ENCODE assay signal across 1 cellular context in genomic region chr5:133365326-133365725, GRCh38.
TF ChIP-seq lines count a peak whose summit lies in the region.

No MANE protein-coding gene starts in this region.

TF ChIP-seq in H1, 55 proteins besides CTCF, POLR2A, EP300 and RAD21 (continued from another document):
- TF ChIP-seq, protein P1, sequence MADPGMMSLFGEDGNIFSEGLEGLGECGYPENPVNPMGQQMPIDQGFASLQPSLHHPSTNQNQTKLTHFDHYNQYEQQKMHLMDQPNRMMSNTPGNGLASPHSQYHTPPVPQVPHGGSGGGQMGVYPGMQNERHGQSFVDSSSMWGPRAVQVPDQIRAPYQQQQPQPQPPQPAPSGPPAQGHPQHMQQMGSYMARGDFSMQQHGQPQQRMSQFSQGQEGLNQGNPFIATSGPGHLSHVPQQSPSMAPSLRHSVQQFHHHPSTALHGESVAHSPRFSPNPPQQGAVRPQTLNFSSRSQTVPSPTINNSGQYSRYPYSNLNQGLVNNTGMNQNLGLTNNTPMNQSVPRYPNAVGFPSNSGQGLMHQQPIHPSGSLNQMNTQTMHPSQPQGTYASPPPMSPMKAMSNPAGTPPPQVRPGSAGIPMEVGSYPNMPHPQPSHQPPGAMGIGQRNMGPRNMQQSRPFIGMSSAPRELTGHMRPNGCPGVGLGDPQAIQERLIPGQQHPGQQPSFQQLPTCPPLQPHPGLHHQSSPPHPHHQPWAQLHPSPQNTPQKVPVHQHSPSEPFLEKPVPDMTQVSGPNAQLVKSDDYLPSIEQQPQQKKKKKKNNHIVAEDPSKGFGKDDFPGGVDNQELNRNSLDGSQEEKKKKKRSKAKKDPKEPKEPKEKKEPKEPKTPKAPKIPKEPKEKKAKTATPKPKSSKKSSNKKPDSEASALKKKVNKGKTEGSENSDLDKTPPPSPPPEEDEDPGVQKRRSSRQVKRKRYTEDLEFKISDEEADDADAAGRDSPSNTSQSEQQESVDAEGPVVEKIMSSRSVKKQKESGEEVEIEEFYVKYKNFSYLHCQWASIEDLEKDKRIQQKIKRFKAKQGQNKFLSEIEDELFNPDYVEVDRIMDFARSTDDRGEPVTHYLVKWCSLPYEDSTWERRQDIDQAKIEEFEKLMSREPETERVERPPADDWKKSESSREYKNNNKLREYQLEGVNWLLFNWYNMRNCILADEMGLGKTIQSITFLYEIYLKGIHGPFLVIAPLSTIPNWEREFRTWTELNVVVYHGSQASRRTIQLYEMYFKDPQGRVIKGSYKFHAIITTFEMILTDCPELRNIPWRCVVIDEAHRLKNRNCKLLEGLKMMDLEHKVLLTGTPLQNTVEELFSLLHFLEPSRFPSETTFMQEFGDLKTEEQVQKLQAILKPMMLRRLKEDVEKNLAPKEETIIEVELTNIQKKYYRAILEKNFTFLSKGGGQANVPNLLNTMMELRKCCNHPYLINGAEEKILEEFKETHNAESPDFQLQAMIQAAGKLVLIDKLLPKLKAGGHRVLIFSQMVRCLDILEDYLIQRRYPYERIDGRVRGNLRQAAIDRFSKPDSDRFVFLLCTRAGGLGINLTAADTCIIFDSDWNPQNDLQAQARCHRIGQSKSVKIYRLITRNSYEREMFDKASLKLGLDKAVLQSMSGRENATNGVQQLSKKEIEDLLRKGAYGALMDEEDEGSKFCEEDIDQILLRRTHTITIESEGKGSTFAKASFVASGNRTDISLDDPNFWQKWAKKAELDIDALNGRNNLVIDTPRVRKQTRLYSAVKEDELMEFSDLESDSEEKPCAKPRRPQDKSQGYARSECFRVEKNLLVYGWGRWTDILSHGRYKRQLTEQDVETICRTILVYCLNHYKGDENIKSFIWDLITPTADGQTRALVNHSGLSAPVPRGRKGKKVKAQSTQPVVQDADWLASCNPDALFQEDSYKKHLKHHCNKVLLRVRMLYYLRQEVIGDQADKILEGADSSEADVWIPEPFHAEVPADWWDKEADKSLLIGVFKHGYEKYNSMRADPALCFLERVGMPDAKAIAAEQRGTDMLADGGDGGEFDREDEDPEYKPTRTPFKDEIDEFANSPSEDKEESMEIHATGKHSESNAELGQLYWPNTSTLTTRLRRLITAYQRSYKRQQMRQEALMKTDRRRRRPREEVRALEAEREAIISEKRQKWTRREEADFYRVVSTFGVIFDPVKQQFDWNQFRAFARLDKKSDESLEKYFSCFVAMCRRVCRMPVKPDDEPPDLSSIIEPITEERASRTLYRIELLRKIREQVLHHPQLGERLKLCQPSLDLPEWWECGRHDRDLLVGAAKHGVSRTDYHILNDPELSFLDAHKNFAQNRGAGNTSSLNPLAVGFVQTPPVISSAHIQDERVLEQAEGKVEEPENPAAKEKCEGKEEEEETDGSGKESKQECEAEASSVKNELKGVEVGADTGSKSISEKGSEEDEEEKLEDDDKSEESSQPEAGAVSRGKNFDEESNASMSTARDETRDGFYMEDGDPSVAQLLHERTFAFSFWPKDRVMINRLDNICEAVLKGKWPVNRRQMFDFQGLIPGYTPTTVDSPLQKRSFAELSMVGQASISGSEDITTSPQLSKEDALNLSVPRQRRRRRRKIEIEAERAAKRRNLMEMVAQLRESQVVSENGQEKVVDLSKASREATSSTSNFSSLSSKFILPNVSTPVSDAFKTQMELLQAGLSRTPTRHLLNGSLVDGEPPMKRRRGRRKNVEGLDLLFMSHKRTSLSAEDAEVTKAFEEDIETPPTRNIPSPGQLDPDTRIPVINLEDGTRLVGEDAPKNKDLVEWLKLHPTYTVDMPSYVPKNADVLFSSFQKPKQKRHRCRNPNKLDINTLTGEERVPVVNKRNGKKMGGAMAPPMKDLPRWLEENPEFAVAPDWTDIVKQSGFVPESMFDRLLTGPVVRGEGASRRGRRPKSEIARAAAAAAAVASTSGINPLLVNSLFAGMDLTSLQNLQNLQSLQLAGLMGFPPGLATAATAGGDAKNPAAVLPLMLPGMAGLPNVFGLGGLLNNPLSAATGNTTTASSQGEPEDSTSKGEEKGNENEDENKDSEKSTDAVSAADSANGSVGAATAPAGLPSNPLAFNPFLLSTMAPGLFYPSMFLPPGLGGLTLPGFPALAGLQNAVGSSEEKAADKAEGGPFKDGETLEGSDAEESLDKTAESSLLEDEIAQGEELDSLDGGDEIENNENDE (IDR thresholded peaks at IDR 0.05; ENCODE audit: insufficient replicate concordance, low read length): no peak
- TF ChIP-seq JUN (IDR thresholded peaks at IDR 0.05; ENCODE audit: low read depth, low read length) (no peak), BRCA1 (IDR thresholded peaks at IDR 0.05; ENCODE audit: low read depth, low read length) (no peak), KDM5A (IDR thresholded peaks at IDR 0.05; ENCODE audit: low read length) (no peak), CHD1 (IDR thresholded peaks at IDR 0.05; ENCODE audit: low read depth, low read length) (no peak), TBP (IDR thresholded peaks at IDR 0.05; ENCODE audit: low read depth, low read length) (no peak), SIX5 (IDR thresholded peaks at IDR 0.05; ENCODE audit: low read depth, low read length) (no peak), HDAC2 (IDR thresholded peaks at IDR 0.05; ENCODE audit: borderline replicate concordance in 1 of 2, low read depth in 2 of 2, low read length in 2 of 2) (peak in 1 of 2 experiments; percentile 79; a peak in 1 of 4 replicates), TCF12 (IDR thresholded peaks at IDR 0.05; ENCODE audit: low read depth, low read length) (0 out of 2 replicates have a peak, but pooled peaks have one; percentile 73), JUND (IDR thresholded peaks at IDR 0.05; ENCODE audit: low read length) (no peak), TEAD4 (IDR thresholded peaks at IDR 0.05; ENCODE audit: low read depth, low read length) (no peak), KDM4A (IDR thresholded peaks at IDR 0.05; ENCODE audit: low read depth, low read length, severe bottlenecking) (no peak), GABPA (IDR thresholded peaks at IDR 0.05; ENCODE audit: borderline replicate concordance, insufficient read depth, low read length) (no peak), BCL11A (IDR thresholded peaks at IDR 0.05; ENCODE audit: low read depth in 2 of 2, low read length in 2 of 2) (no peak), SP2 (IDR thresholded peaks at IDR 0.05; ENCODE audit: low read length) (no peak), CREB1 (IDR thresholded peaks at IDR 0.05) (no peak), HDAC6 (IDR thresholded peaks at IDR 0.05; ENCODE audit: low read depth, low read length) (no peak), SIN3A (conservative IDR thresholded peaks at IDR 0.05 in 1 of 2, IDR thresholded peaks at IDR 0.05 in 1 of 2; ENCODE audit: low read depth in 1 of 2, low read length in 2 of 2) (no peak), RFX5 (IDR thresholded peaks at IDR 0.05; ENCODE audit: borderline replicate concordance, low read depth, low read length) (no peak), NANOG (IDR thresholded peaks at IDR 0.05; ENCODE audit: insufficient read depth, low read depth, low read length, poor library complexity, severe bottlenecking) (peak; percentile 78), SUZ12 (IDR thresholded peaks at IDR 0.05; ENCODE audit: low read length) (no peak)
- TF ChIP-seq, protein P2, sequence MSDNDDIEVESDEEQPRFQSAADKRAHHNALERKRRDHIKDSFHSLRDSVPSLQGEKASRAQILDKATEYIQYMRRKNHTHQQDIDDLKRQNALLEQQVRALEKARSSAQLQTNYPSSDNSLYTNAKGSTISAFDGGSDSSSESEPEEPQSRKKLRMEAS (IDR thresholded peaks at IDR 0.05): peak; percentile 89
- TF ChIP-seq, protein P3, sequence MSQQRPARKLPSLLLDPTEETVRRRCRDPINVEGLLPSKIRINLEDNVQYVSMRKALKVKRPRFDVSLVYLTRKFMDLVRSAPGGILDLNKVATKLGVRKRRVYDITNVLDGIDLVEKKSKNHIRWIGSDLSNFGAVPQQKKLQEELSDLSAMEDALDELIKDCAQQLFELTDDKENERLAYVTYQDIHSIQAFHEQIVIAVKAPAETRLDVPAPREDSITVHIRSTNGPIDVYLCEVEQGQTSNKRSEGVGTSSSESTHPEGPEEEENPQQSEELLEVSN (IDR thresholded peaks at IDR 0.05): peak; percentile 73
